1 cellular context compared by ENCODE assay signal in the genomic region with DNA sequence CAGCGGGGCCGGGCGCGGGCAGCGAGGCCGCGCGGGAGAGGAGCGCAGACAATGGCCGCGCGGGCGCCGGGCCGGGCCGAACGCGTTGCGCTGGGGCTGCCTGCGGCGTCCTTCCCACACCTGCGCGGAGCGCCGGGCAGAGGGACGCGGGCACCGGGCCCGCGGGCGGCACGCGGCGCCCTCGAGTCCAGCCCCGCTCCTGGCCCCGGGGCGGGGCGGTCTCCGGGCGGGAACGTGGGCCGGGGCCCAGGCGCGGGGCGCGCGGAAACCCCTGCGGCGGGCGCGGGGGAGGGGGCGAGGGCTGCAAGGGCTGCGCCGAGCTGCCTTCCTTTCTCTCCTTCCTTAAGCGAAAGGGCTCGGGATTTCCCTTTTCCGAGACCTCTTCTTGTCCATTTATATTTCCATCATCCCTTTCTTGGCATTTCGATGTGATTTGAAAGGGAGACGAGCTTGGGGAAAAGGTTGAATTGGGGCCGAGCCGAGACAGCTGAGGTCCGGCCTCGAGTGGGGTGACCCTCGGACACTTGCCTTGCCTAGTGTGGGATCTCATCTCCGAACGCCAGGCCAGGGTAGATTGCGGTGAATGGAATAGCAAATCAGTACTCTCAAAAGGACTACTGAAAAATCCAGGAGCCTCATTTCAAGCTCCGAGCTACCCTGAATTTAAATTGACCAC.
A peak's percentile ranks its signal among the peaks of the same experiment; 100 is the strongest.
TF ChIP-seq lines count a peak whose summit lies in the region.

No MANE protein-coding gene starts in this region.

TF ChIP-seq in HepG2, 621 proteins besides CTCF, POLR2A, EP300 and RAD21 (continued from another document):
- TF ChIP-seq, protein P1, sequence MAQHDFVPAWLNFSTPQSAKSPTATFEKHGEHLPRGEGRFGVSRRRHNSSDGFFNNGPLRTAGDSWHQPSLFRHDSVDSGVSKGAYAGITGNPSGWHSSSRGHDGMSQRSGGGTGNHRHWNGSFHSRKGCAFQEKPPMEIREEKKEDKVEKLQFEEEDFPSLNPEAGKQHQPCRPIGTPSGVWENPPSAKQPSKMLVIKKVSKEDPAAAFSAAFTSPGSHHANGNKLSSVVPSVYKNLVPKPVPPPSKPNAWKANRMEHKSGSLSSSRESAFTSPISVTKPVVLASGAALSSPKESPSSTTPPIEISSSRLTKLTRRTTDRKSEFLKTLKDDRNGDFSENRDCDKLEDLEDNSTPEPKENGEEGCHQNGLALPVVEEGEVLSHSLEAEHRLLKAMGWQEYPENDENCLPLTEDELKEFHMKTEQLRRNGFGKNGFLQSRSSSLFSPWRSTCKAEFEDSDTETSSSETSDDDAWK (CRISPR knock-in tag; IDR thresholded peaks at IDR 0.05) = no peak
- TF ChIP-seq SOX5 (CRISPR knock-in tag; IDR thresholded peaks at IDR 0.05; ENCODE audit: borderline replicate concordance) = no peak
- TF ChIP-seq ZNF382 (CRISPR knock-in tag; IDR thresholded peaks at IDR 0.05; ENCODE audit: borderline replicate concordance) = no peak
- TF ChIP-seq ZNF816 (CRISPR knock-in tag; IDR thresholded peaks at IDR 0.05; ENCODE audit: borderline replicate concordance) = no peak
- no peak for TF ChIP-seq ZNF550 (CRISPR knock-in tag; IDR thresholded peaks at IDR 0.05; ENCODE audit: borderline replicate concordance)
- TF ChIP-seq, protein P2, sequence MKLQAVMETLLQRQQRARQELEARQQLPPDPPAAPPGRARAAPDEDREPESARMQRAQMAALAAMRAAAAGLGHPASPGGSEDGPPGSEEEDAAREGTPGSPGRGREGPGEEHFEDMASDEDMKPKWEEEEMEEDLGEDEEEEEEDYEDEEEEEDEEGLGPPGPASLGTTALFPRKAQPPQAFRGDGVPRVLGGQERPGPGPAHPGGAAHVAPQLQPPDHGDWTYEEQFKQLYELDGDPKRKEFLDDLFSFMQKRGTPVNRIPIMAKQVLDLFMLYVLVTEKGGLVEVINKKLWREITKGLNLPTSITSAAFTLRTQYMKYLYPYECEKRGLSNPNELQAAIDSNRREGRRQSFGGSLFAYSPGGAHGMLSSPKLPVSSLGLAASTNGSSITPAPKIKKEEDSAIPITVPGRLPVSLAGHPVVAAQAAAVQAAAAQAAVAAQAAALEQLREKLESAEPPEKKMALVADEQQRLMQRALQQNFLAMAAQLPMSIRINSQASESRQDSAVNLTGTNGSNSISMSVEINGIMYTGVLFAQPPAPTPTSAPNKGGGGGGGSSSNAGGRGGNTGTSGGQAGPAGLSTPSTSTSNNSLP (IDR thresholded peaks at IDR 0.05; ENCODE audit: low read depth, low read length) = no peak; the same call in 1 of the 2 replicates
- TF ChIP-seq POLR2G (IDR thresholded peaks at IDR 0.05; ENCODE audit: low read depth, low read length) = no peak
- TF ChIP-seq ZNF296 (CRISPR knock-in tag; conservative IDR thresholded peaks at IDR 0.05) = no peak
- TF ChIP-seq NCOR1 (IDR thresholded peaks at IDR 0.05; ENCODE audit: borderline replicate concordance, low read length) = no peak
- peak; percentile 45; the same call in 1 of the 2 replicates for TF ChIP-seq SIN3A (IDR thresholded peaks at IDR 0.05; ENCODE audit: borderline replicate concordance, low read depth, low read length)
- no peak for TF ChIP-seq ZFP36L2 (CRISPR knock-in tag; IDR thresholded peaks at IDR 0.05)
- no peak for TF ChIP-seq ZNF670 (CRISPR knock-in tag; IDR thresholded peaks at IDR 0.05; ENCODE audit: borderline replicate concordance)
- no peak for TF ChIP-seq ZNF629 (CRISPR knock-in tag; conservative IDR thresholded peaks at IDR 0.05)
- no peak for TF ChIP-seq FOXA3 (CRISPR knock-in tag; IDR thresholded peaks at IDR 0.05)
- TF ChIP-seq ARNT2 (CRISPR knock-in tag; IDR thresholded peaks at IDR 0.05; ENCODE audit: low read depth) = 0 out of 2 replicates have a peak, but pooled peaks have one; percentile 1
- TF ChIP-seq HOXA5 (CRISPR knock-in tag; IDR thresholded peaks at IDR 0.05) = no peak
- TF ChIP-seq, protein P3, sequence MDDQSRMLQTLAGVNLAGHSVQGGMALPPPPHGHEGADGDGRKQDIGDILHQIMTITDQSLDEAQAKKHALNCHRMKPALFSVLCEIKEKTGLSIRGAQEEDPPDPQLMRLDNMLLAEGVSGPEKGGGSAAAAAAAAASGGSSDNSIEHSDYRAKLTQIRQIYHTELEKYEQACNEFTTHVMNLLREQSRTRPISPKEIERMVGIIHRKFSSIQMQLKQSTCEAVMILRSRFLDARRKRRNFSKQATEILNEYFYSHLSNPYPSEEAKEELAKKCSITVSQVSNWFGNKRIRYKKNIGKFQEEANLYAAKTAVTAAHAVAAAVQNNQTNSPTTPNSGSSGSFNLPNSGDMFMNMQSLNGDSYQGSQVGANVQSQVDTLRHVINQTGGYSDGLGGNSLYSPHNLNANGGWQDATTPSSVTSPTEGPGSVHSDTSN (CRISPR knock-in tag; IDR thresholded peaks at IDR 0.05; ENCODE audit: borderline replicate concordance) = no peak
- no peak for TF ChIP-seq ATF7-NPFF (CRISPR knock-in tag; IDR thresholded peaks at IDR 0.05; ENCODE audit: low read depth)
- TF ChIP-seq GZF1 (CRISPR knock-in tag; IDR thresholded peaks at IDR 0.05) = no peak
- no peak for TF ChIP-seq SYNCRIP (IDR thresholded peaks at IDR 0.05; ENCODE audit: insufficient read depth, low read depth, low read length)
- no peak for TF ChIP-seq ZNF224 (CRISPR knock-in tag; IDR thresholded peaks at IDR 0.05)
- TF ChIP-seq, protein P4, sequence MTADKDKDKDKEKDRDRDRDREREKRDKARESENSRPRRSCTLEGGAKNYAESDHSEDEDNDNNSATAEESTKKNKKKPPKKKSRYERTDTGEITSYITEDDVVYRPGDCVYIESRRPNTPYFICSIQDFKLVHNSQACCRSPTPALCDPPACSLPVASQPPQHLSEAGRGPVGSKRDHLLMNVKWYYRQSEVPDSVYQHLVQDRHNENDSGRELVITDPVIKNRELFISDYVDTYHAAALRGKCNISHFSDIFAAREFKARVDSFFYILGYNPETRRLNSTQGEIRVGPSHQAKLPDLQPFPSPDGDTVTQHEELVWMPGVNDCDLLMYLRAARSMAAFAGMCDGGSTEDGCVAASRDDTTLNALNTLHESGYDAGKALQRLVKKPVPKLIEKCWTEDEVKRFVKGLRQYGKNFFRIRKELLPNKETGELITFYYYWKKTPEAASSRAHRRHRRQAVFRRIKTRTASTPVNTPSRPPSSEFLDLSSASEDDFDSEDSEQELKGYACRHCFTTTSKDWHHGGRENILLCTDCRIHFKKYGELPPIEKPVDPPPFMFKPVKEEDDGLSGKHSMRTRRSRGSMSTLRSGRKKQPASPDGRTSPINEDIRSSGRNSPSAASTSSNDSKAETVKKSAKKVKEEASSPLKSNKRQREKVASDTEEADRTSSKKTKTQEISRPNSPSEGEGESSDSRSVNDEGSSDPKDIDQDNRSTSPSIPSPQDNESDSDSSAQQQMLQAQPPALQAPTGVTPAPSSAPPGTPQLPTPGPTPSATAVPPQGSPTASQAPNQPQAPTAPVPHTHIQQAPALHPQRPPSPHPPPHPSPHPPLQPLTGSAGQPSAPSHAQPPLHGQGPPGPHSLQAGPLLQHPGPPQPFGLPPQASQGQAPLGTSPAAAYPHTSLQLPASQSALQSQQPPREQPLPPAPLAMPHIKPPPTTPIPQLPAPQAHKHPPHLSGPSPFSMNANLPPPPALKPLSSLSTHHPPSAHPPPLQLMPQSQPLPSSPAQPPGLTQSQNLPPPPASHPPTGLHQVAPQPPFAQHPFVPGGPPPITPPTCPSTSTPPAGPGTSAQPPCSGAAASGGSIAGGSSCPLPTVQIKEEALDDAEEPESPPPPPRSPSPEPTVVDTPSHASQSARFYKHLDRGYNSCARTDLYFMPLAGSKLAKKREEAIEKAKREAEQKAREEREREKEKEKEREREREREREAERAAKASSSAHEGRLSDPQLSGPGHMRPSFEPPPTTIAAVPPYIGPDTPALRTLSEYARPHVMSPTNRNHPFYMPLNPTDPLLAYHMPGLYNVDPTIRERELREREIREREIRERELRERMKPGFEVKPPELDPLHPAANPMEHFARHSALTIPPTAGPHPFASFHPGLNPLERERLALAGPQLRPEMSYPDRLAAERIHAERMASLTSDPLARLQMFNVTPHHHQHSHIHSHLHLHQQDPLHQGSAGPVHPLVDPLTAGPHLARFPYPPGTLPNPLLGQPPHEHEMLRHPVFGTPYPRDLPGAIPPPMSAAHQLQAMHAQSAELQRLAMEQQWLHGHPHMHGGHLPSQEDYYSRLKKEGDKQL (CRISPR knock-in tag; IDR thresholded peaks at IDR 0.05; ENCODE audit: low read depth) = no peak
- TF ChIP-seq ZFP62 (CRISPR knock-in tag; IDR thresholded peaks at IDR 0.05) = no peak
- TF ChIP-seq SRY (CRISPR knock-in tag; IDR thresholded peaks at IDR 0.05) = 0 out of 2 replicates have a peak, but pooled peaks have one; percentile 2
- TF ChIP-seq HMG20A (CRISPR knock-in tag; IDR thresholded peaks at IDR 0.05; ENCODE audit: borderline replicate concordance) = no peak
- no peak for TF ChIP-seq ZNF530 (CRISPR knock-in tag; IDR thresholded peaks at IDR 0.05; ENCODE audit: low read depth)
- no peak for TF ChIP-seq KAT2B (IDR thresholded peaks at IDR 0.05; ENCODE audit: borderline replicate concordance, low read depth, low read length)
- TF ChIP-seq, protein P5, sequence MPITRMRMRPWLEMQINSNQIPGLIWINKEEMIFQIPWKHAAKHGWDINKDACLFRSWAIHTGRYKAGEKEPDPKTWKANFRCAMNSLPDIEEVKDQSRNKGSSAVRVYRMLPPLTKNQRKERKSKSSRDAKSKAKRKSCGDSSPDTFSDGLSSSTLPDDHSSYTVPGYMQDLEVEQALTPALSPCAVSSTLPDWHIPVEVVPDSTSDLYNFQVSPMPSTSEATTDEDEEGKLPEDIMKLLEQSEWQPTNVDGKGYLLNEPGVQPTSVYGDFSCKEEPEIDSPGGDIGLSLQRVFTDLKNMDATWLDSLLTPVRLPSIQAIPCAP (CRISPR knock-in tag; IDR thresholded peaks at IDR 0.05; ENCODE audit: low read depth) = no peak
- no peak for TF ChIP-seq FOSL2 (CRISPR knock-in tag; IDR thresholded peaks at IDR 0.05)
